ENCODE assay signal across 9 cellular contexts in genomic region chr20:30811896-30812671, GRCh38.
DNase-seq lines count a peak whose midpoint lies in the region; ATAC-seq and TF ChIP-seq lines count a peak whose summit lies in the region.
"Had no signal": no experiment of that assay in that cellular context is flagged by ENCODE, and none has a peak within 500 bp of the region (broad histone marks: within the 10 kb centered on the region; RNA-seq: fewer than 3 reads in every experiment).

No MANE protein-coding gene starts in this region.

- DNase-seq in activated CD8-positive, alpha-beta memory T cell treated with anti-CD3 and anti-CD28 coated beads for 24 hours, result peak; percentile 59
- DNase-seq in activated CD8-positive, alpha-beta memory T cell treated with anti-CD3 and anti-CD28 coated beads, Interleukin-2, amount 50 U/mL, for 4 hours, result no peak
- DNase-seq in NCI-H146 treated with DMSO at 0.1 percent for 48 hours (lab: John Stamatoyannopoulos, UW; ENCODE audit: unreplicated experiment), result peak; percentile 29
- DNase-seq in choroid plexus epithelial cell (ENCODE audit: low read depth), result peak; percentile 63
- DNase-seq in mesendoderm, result peak; percentile 68
- no peak for DNase-seq in NCI-H1048 (lab: John Stamatoyannopoulos, UW)
- no peak for DNase-seq in central memory CD4-positive, alpha-beta T cell
- DNase-seq: DND-41 had no signal

- H3K27me3 ChIP-seq in mesendoderm (ENCODE audit: insufficient read depth, low read length, poor library complexity), result no peaks in the 10 kb centered on the region

- no peak overlapping the region for H3K4ac ChIP-seq in mesendoderm (ENCODE audit: low read depth, low read length)

- no peak overlapping the region for H3K56ac ChIP-seq in mesendoderm (ENCODE audit: low read length)

- no peaks in the 10 kb centered on the region for H3K4me1 ChIP-seq in mesendoderm (ENCODE audit: control insufficient read depth, low read depth, low read length)

- no peak overlapping the region for H4K8ac ChIP-seq in mesendoderm (ENCODE audit: low read depth, low read length)

- no peaks in the 10 kb centered on the region for H3K36me3 ChIP-seq in mesendoderm (ENCODE audit: control insufficient read depth, insufficient read depth, low read length)

- H2AK5ac ChIP-seq in mesendoderm (ENCODE audit: low read length), result no peak overlapping the region

- H3K18ac ChIP-seq in mesendoderm (ENCODE audit: low read length), result no peak overlapping the region

- no peak overlapping the region for H3K27ac ChIP-seq in mesendoderm (ENCODE audit: low read depth, low read length)

- TF ChIP-seq CTCF in choroid plexus epithelial cell (conservative IDR thresholded peaks at IDR 0.05; ENCODE audit: low read depth, low read length), result no peak

- H3K9ac ChIP-seq in mesendoderm (ENCODE audit: low read length), result peak overlapping the region; percentile 22

- no peaks in the 10 kb centered on the region for H3K79me1 ChIP-seq in mesendoderm (ENCODE audit: low read length)

- no peak for ATAC-seq in HG03045 (IDR thresholded peaks at IDR 0.05; ENCODE audit: unreplicated experiment)

- H2BK120ac ChIP-seq in mesendoderm (ENCODE audit: low read depth, low read length), result no peak overlapping the region

- no peak overlapping the region for H2BK5ac ChIP-seq in mesendoderm (ENCODE audit: low read length)

- no peak overlapping the region for H2BK15ac ChIP-seq in mesendoderm (replicated peaks; ENCODE audit: low read depth)

- WGBS in mesendoderm (ENCODE audit: extremely low coverage, insufficient coverage, low lambda C conversion rate), result no CpG with 5 or more reads among the region's 34 CpGs

- H3K4me2 ChIP-seq in mesendoderm (ENCODE audit: low read length), result peak overlapping the region; percentile 23

- H3K4me3 ChIP-seq in choroid plexus epithelial cell (ENCODE audit: low read depth, low read length) (peak overlapping the region; percentile 46), mesendoderm (ENCODE audit: low read length) (peak overlapping the region; percentile 26)

- no peak overlapping the region for H4K5ac ChIP-seq in mesendoderm (ENCODE audit: low read length)

- no peak overlapping the region for H3K23ac ChIP-seq in mesendoderm (ENCODE audit: low read length)

- no peaks in the 10 kb centered on the region for H3K79me2 ChIP-seq in mesendoderm (ENCODE audit: control insufficient read depth, insufficient read depth, low read length)

Comparison
In these comparisons a context has a peak if more than half of its experiments do, and no peak if none do; other contexts are left out.
1. DNase-seq: peak in activated CD8-positive, alpha-beta memory T cell treated with anti-CD3 and anti-CD28 coated beads for 24 hours (single experiment), NCI-H146 treated with DMSO at 0.1 percent for 48 hours (single experiment), choroid plexus epithelial cell (single experiment) and mesendoderm (single experiment); none in activated CD8-positive, alpha-beta memory T cell treated with anti-CD3 and anti-CD28 coated beads, Interleukin-2, amount 50 U/mL, for 4 hours (single experiment), NCI-H1048 (single experiment) and central memory CD4-positive, alpha-beta T cell (single experiment).